Comparison of ENCODE assay signal across 8 cellular contexts in genomic region chr19:7628589-7629311, GRCh38. TPM values are rescaled to one million over a fixed set of nuclear protein-coding genes. Genes with fewer than 3 reads are reported as not detected.
DNase-seq lines count a peak whose midpoint lies in the region; ATAC-seq and TF ChIP-seq lines count a peak whose summit lies in the region.

No MANE protein-coding gene starts in this region.

- H3K27me3 ChIP-seq in A673 (replicated peaks; ENCODE audit: insufficient read depth, low read depth, low read length, poor library complexity) (no peaks in the 10 kb centered on the region), mucosa of stomach (ENCODE audit: control insufficient read depth, insufficient read depth, low read length) (no peaks in the 10 kb centered on the region)

- intact Hi-C loops in A673 (cut with micrococcal nuclease; ENCODE audit: unreplicated experiment): no loop called here

- TF ChIP-seq CTCF in A673 (conservative IDR thresholded peaks at IDR 0.05; ENCODE audit: low read depth, low read length): no peak

- H3K36me3 Mint-ChIP-seq in IgD-negative memory B cell: peaks cover 6% of the 10 kb centered on the region
- peaks cover 51% of the 10 kb centered on the region for H3K36me3 Mint-ChIP-seq in central memory CD8-positive, alpha-beta T cell (ENCODE audit: insufficient read depth)

- H3K36me3 ChIP-seq in A673 (ENCODE audit: insufficient read depth, low read length, poor library complexity, severe bottlenecking) (peaks cover 8% of the 10 kb centered on the region), mucosa of stomach (ENCODE audit: control insufficient read depth, insufficient read depth, low read length) (no peaks in the 10 kb centered on the region)

- CTCF ChIA-PET in A673 (lab: Charles Lee): interaction anchor here (1.0 kb wide), 2 partner anchors 52 to 60 kb away, joined by 4 to 5 read pairs; partner anchors contain the start of gene TRAPPC5

- H3K9me3 ChIP-seq in A673 (ENCODE audit: low read depth, low read length, poor library complexity, severe bottlenecking) (no peaks in the 10 kb centered on the region), mucosa of stomach (ENCODE audit: control insufficient read depth, low read length) (no peaks in the 10 kb centered on the region)

- H3K4me1 ChIP-seq in A673 (ENCODE audit: insufficient read depth, low read length, poor library complexity, severe bottlenecking) (peaks cover 12% of the 10 kb centered on the region), mucosa of stomach (ENCODE audit: control insufficient read depth, insufficient read depth, low read length) (peaks cover 21% of the 10 kb centered on the region)

- POLR2A ChIA-PET in A673 (lab: Charles Lee; ENCODE audit: low non-redundant PET): no interaction called here

- DNase-seq in A673 (ENCODE audit: low spot score): no peak
- DNase-seq in central memory CD8-positive, alpha-beta T cell (ENCODE audit: low spot score in 2 of 2): no peak
- DNase-seq in H4 (ENCODE audit: low spot score): no peak
- DNase-seq in ecto neural progenitor cell (ENCODE audit: low spot score): no peak
- DNase-seq in stimulated activated CD4-positive, alpha-beta T cell treated with anti-CD3 and anti-CD28 coated beads, Interleukin-2, amount 100 ng/mL, for 24 hours: no peak

- H3K9ac ChIP-seq in mucosa of stomach (ENCODE audit: low read length): peak overlapping the region; percentile 97

- no peaks in the 10 kb centered on the region for H3K9me3 Mint-ChIP-seq in IgD-negative memory B cell
- no peaks in the 10 kb centered on the region for H3K9me3 Mint-ChIP-seq in central memory CD8-positive, alpha-beta T cell

- no peaks in the 10 kb centered on the region for H3K27me3 Mint-ChIP-seq in IgD-negative memory B cell
- no peaks in the 10 kb centered on the region for H3K27me3 Mint-ChIP-seq in central memory CD8-positive, alpha-beta T cell

- H3K4me1 Mint-ChIP-seq in IgD-negative memory B cell: peaks cover 7 to 37% (median 22%) of the 10 kb centered on the region in 3 donors
- H3K4me1 Mint-ChIP-seq in central memory CD8-positive, alpha-beta T cell: peaks cover 35% of the 10 kb centered on the region

- H3K27ac ChIP-seq in A673 (ENCODE audit: low read depth, low read length, poor library complexity, severe bottlenecking): peak overlapping the region; percentile 73

- no peak for ATAC-seq in central memory CD8-positive, alpha-beta T cell (replicated peaks; ENCODE audit: extremely low read depth, poor library complexity, severe bottlenecking)
- no peak for ATAC-seq in HG02970 (IDR thresholded peaks at IDR 0.05; ENCODE audit: low FRiP score, unreplicated experiment)

- H3K4me3 ChIP-seq in A673 (ENCODE audit: low read depth, low read length, poor library complexity, severe bottlenecking) (peak overlapping the region; percentile 83), mucosa of stomach (ENCODE audit: low read length) (peak overlapping the region; percentile 97)

- H3K27ac Mint-ChIP-seq in IgD-negative memory B cell: peak overlapping the region; percentile 92 to 100 (median 99)
- H3K27ac Mint-ChIP-seq in central memory CD8-positive, alpha-beta T cell (ENCODE audit: low read depth): peak overlapping the region; percentile 100

- H3K4me3 Mint-ChIP-seq in IgD-negative memory B cell: peak overlapping the region; percentile 91 to 99 (median 98)
- H3K4me3 Mint-ChIP-seq in central memory CD8-positive, alpha-beta T cell: peak overlapping the region; percentile 96

- BruUV-seq in A673 (replicated peaks; lab: Mats Ljungman, UMichigan): TSS peak; percentile 86

RNA-seq across cellular contexts. Expression of gene XAB2, which starts 0.6 kb away (rescaled TPM):
- total RNA-seq in A673 (2021): 46.8 and 50.4 TPM in 2 replicates
- polyA plus RNA-seq in IgD-negative memory B cell: 9.7 TPM
- 25.0 and 26.7 TPM in 2 replicates for total RNA-seq in H4 (2014; rRNA removed; shearing (Covaris generic))

RNA-seq across cellular contexts. Expression of gene PET100, which starts 0.8 kb away (rescaled TPM):
- total RNA-seq in A673 (2021): 129 and 130 TPM in 2 replicates
- 232 TPM for polyA plus RNA-seq in IgD-negative memory B cell
- 65.7 and 67.1 TPM in 2 replicates for total RNA-seq in H4 (2014; rRNA removed; shearing (Covaris generic))

RNA-seq across cellular contexts. Expression of gene PCP2, which starts 4.8 kb away (rescaled TPM):
- not detected in 2 replicates for total RNA-seq in A673 (2021)
- not detected for polyA plus RNA-seq in IgD-negative memory B cell
- not detected in 2 replicates for total RNA-seq in H4 (2014; rRNA removed; shearing (Covaris generic))

RNA-seq across cellular contexts. Expression of gene STXBP2, which starts 8.2 kb away (rescaled TPM):
- 49.8 and 60.0 TPM in 2 replicates for total RNA-seq in A673 (2021)
- polyA plus RNA-seq in IgD-negative memory B cell: 70.2 TPM
- total RNA-seq in H4 (2014; rRNA removed; shearing (Covaris generic)): 2.5 and 3.1 TPM in 2 replicates

RNA-seq across cellular contexts. Expression of gene CAMSAP3, which starts 33.1 kb away (rescaled TPM):
- total RNA-seq in A673 (2021): 1.2 and 3.4 TPM in 2 replicates
- polyA plus RNA-seq in IgD-negative memory B cell: 0.44 TPM
- total RNA-seq in H4 (2014; rRNA removed; shearing (Covaris generic)): 0.31 and 0.43 TPM in 2 replicates
